22 cellular contexts compared by ENCODE assay signal in the genomic region with DNA sequence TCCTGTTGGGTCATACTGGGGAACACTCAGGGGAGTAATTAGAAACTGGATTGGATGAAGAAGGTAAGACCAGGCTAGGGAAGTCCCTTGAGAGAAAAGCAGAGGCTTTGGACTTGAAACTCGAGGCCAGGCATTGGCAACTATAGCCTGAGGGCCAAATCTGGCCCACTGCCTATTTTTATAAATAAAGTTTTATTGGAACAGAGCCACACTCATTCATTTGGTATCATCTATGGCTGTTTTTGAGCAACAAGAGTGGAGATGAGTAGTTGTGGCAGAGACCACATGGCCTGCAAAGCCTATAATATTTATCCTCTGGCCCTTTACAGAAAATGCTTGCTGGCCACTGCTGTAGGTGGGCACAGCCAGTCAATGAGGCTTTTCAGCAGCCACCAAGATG.
"Had no signal": no experiment of that assay in that cellular context is flagged by ENCODE, and none has a peak within 500 bp of the region (broad histone marks: within the 10 kb centered on the region; RNA-seq: fewer than 3 reads in every experiment).

No MANE protein-coding gene starts in this region.

- H3K27me3 ChIP-seq: colonic mucosa, gastrocnemius medialis, sigmoid colon, stomach, transverse colon had no signal

- ATAC-seq: gastrocnemius medialis, psoas muscle had no signal

- H3K4me3 Mint-ChIP-seq: endodermal cell, naive B cell, nephron had no signal

- H3K9me3 Mint-ChIP-seq: endodermal cell, naive B cell, nephron had no signal

- H3K27ac Mint-ChIP-seq: endodermal cell, nephron had no signal

- FAIRE-seq: islet of Langerhans had no signal

- H3K4me3 ChIP-seq: colonic mucosa, gastrocnemius medialis, heart right ventricle, psoas muscle, sigmoid colon, skin epidermis, stomach, thoracic aorta, transverse colon had no signal

- H3K27ac ChIP-seq: colonic mucosa, gastrocnemius medialis, psoas muscle, sigmoid colon, thoracic aorta, transverse colon had no signal

- H3K4me1 Mint-ChIP-seq: endodermal cell had no signal

- H3K4me1 ChIP-seq: colonic mucosa, transverse colon had no signal

- H3K36me3 ChIP-seq: colonic mucosa, gastrocnemius medialis, heart right ventricle, sigmoid colon, stomach, thoracic aorta, transverse colon had no signal

- H3K9me3 ChIP-seq: colonic mucosa, gastrocnemius medialis, heart right ventricle, psoas muscle, sigmoid colon, stomach, thoracic aorta, transverse colon had no signal

- H3K36me3 Mint-ChIP-seq: naive B cell had no signal

- DNase-seq: colonic mucosa; effector CD4-positive, alpha-beta T cell; endodermal cell; gastrocnemius medialis; heart right ventricle; hypothalamus; kidney glomerular epithelial cell; mesendoderm; naive B cell; psoas muscle; retina; sigmoid colon; stimulated activated CD4-positive, alpha-beta T cell treated with anti-CD3 and anti-CD28 coated beads, Interleukin-2, amount 100 ng/mL, for 24 hours; stimulated activated CD4-positive, alpha-beta T cell treated with anti-CD3 and anti-CD28 coated beads, Interleukin-4, amount 100 ng/mL, for 4 hours; stimulated activated naive CD4-positive, alpha-beta T cell; stomach; substantia nigra; transverse colon had no signal
